ENCODE assay signal across 13 cellular contexts in genomic region chr2:182506606-182507005, GRCh38.
DNase-seq lines count a peak whose midpoint lies in the region; ATAC-seq, FAIRE-seq and TF ChIP-seq lines count a peak whose summit lies in the region.
"Had no signal": no experiment of that assay in that cellular context is flagged by ENCODE, and none has a peak within 500 bp of the region (broad histone marks: within the 10 kb centered on the region; RNA-seq: fewer than 3 reads in every experiment).

No MANE protein-coding gene starts in this region.

- H3K27me3 ChIP-seq in right atrium auricular region, result no peaks in the 10 kb centered on the region
- no peaks in the 10 kb centered on the region for H3K27me3 ChIP-seq in astrocyte (ENCODE audit: insufficient read depth, low read length)

- ATAC-seq in left cardiac atrium, result peak; percentile 29 to 46
- ATAC-seq in activated CD8-positive, alpha-beta memory T cell treated with anti-CD3 and anti-CD28 coated beads, Interleukin-2, amount 10 ng/mL, durations not matched to agents 7 days and 5 days, result no peak
- ATAC-seq in HG02623 (IDR thresholded peaks at IDR 0.05; ENCODE audit: unreplicated experiment), result no peak

- H3K4me1 Mint-ChIP-seq in astrocyte (ENCODE audit: low read depth, unreplicated experiment), result peaks cover 22% of the 10 kb centered on the region
- H3K4me1 Mint-ChIP-seq in activated CD8-positive, alpha-beta memory T cell treated with anti-CD3 and anti-CD28 coated beads, Interleukin-2, amount 10 ng/mL, durations not matched to agents 7 days and 5 days, result no peaks in the 10 kb centered on the region

- H2AFZ ChIP-seq in astrocyte (ENCODE audit: low read depth, low read length), result no peak overlapping the region

- H3K4me1 ChIP-seq in right atrium auricular region (no peaks in the 10 kb centered on the region), astrocyte (ENCODE audit: insufficient read depth, low read length) (no peaks in the 10 kb centered on the region)

- H3K27ac Mint-ChIP-seq in astrocyte (ENCODE audit: unreplicated experiment), result peak overlapping the region; percentile 22
- no peak overlapping the region for H3K27ac Mint-ChIP-seq in activated CD8-positive, alpha-beta memory T cell treated with anti-CD3 and anti-CD28 coated beads, Interleukin-2, amount 10 ng/mL, durations not matched to agents 7 days and 5 days
- H3K27ac Mint-ChIP-seq: activated CD4-positive, alpha-beta memory T cell treated with anti-CD3 and anti-CD28 coated beads for 36 hours had no signal

- no peaks in the 10 kb centered on the region for H3K9me3 ChIP-seq in right atrium auricular region
- no peaks in the 10 kb centered on the region for H3K9me3 ChIP-seq in astrocyte (ENCODE audit: insufficient read depth, low read depth, low read length)

- no peaks in the 10 kb centered on the region for H4K20me1 ChIP-seq in astrocyte (ENCODE audit: insufficient read depth, low read length)

- no peak for FAIRE-seq in astrocyte (lab: Jason Lieb, UNC)
- FAIRE-seq: frontal cortex had no signal

- intact Hi-C loops in left cardiac atrium (cut with DNase I), result no loop called here

- CTCF ChIA-PET in activated CD8-positive, alpha-beta memory T cell treated with anti-CD3 and anti-CD28 coated beads, Interleukin-2, amount 10 ng/mL, durations not matched to agents 7 days and 5 days (lab: Charles Lee), result no interaction called here

- no peaks in the 10 kb centered on the region for H3K9me3 Mint-ChIP-seq in astrocyte (ENCODE audit: unreplicated experiment)
- H3K9me3 Mint-ChIP-seq in activated CD8-positive, alpha-beta memory T cell treated with anti-CD3 and anti-CD28 coated beads, Interleukin-2, amount 10 ng/mL, durations not matched to agents 7 days and 5 days (ENCODE audit: low read depth), result no peaks in the 10 kb centered on the region
- H3K9me3 Mint-ChIP-seq: activated CD4-positive, alpha-beta memory T cell treated with anti-CD3 and anti-CD28 coated beads for 36 hours had no signal

- DNase-seq in left cardiac atrium, result no peak
- no peak for DNase-seq in right atrium auricular region (ENCODE audit: low spot score)
- DNase-seq in astrocyte (ENCODE audit: low read depth), result peak; percentile 69
- DNase-seq in hepatic stellate cell (ENCODE audit: low spot score), result peak; percentile 7
- peak; percentile 57 for DNase-seq in stromal cell of bone marrow (ENCODE audit: low read depth)
- no peak for DNase-seq in stimulated activated naive CD4-positive, alpha-beta T cell (lab: John Stamatoyannopoulos, UW)
- DNase-seq in activated CD8-positive, alpha-beta memory T cell treated with anti-CD3 and anti-CD28 coated beads, Interleukin-2, amount 10 ng/mL, durations not matched to agents 7 days and 5 days, result no peak
- DNase-seq: activated CD4-positive, alpha-beta memory T cell treated with anti-CD3 and anti-CD28 coated beads for 36 hours; kidney glomerular epithelial cell; RPMI8226; stimulated activated CD4-positive, alpha-beta T cell treated with anti-CD3 and anti-CD28 coated beads, Interleukin-15, amount 100 ng/mL, for 24 hours had no signal

- H3K27me3 Mint-ChIP-seq in astrocyte (ENCODE audit: low read depth, unreplicated experiment), result no peaks in the 10 kb centered on the region
- no peaks in the 10 kb centered on the region for H3K27me3 Mint-ChIP-seq in activated CD8-positive, alpha-beta memory T cell treated with anti-CD3 and anti-CD28 coated beads, Interleukin-2, amount 10 ng/mL, durations not matched to agents 7 days and 5 days
- H3K27me3 Mint-ChIP-seq: activated CD4-positive, alpha-beta memory T cell treated with anti-CD3 and anti-CD28 coated beads for 36 hours had no signal

- H3K4me3 Mint-ChIP-seq in astrocyte (ENCODE audit: unreplicated experiment), result no peak overlapping the region
- no peak overlapping the region for H3K4me3 Mint-ChIP-seq in activated CD8-positive, alpha-beta memory T cell treated with anti-CD3 and anti-CD28 coated beads, Interleukin-2, amount 10 ng/mL, durations not matched to agents 7 days and 5 days
- H3K4me3 Mint-ChIP-seq: activated CD4-positive, alpha-beta memory T cell treated with anti-CD3 and anti-CD28 coated beads for 36 hours had no signal

- H3K9ac ChIP-seq in astrocyte (ENCODE audit: low read length), result no peak overlapping the region

- no peak overlapping the region for H3K27ac ChIP-seq in right atrium auricular region
- H3K27ac ChIP-seq in astrocyte (ENCODE audit: low read depth, low read length), result no peak overlapping the region

- H3K4me3 ChIP-seq in right atrium auricular region, result no peak overlapping the region
- H3K4me3 ChIP-seq in astrocyte (ENCODE audit: insufficient read depth, low read depth, low read length), result no peak overlapping the region

- H3K4me2 ChIP-seq in astrocyte (ENCODE audit: low read length), result no peak overlapping the region

- no peaks in the 10 kb centered on the region for H3K79me2 ChIP-seq in astrocyte (ENCODE audit: insufficient read depth, low read length)

- TF ChIP-seq CTCF in right atrium auricular region (IDR thresholded peaks at IDR 0.05) (no peak), astrocyte (IDR thresholded peaks at IDR 0.05; ENCODE audit: insufficient read depth, low read depth, low read length) (no peak)

- H3K36me3 Mint-ChIP-seq in astrocyte (ENCODE audit: low read depth, unreplicated experiment), result peaks cover 2% of the 10 kb centered on the region
- no peaks in the 10 kb centered on the region for H3K36me3 Mint-ChIP-seq in activated CD8-positive, alpha-beta memory T cell treated with anti-CD3 and anti-CD28 coated beads, Interleukin-2, amount 10 ng/mL, durations not matched to agents 7 days and 5 days
- H3K36me3 Mint-ChIP-seq: activated CD4-positive, alpha-beta memory T cell treated with anti-CD3 and anti-CD28 coated beads for 36 hours had no signal

- no peaks in the 10 kb centered on the region for H3K36me3 ChIP-seq in right atrium auricular region
- no peaks in the 10 kb centered on the region for H3K36me3 ChIP-seq in astrocyte (ENCODE audit: insufficient read depth, low read length)

Comparison
In these comparisons a context has a peak if more than half of its experiments do, and no peak if none do; other contexts are left out.
1. ATAC-seq: peak in left cardiac atrium (2 of 2); none in activated CD8-positive, alpha-beta memory T cell treated with anti-CD3 and anti-CD28 coated beads, Interleukin-2, amount 10 ng/mL, durations not matched to agents 7 days and 5 days (single experiment) and HG02623 (single experiment).
2. DNase-seq: peak in astrocyte (single experiment), hepatic stellate cell (single experiment) and stromal cell of bone marrow (single experiment); none in left cardiac atrium (single experiment), right atrium auricular region (single experiment), stimulated activated naive CD4-positive, alpha-beta T cell (0 of 6) and activated CD8-positive, alpha-beta memory T cell treated with anti-CD3 and anti-CD28 coated beads, Interleukin-2, amount 10 ng/mL, durations not matched to agents 7 days and 5 days (single experiment).